Comparison of ENCODE assay signal across 23 cellular contexts in genomic region chr20:57159945-57160610, GRCh38.
"Had no signal": no experiment of that assay in that cellular context is flagged by ENCODE, and none has a peak within 500 bp of the region (broad histone marks: within the 10 kb centered on the region; RNA-seq: fewer than 3 reads in every experiment).

No MANE protein-coding gene starts in this region.

- H3K4me1 ChIP-seq: parathyroid adenoma, testis, tibial artery had no signal

- FAIRE-seq: colon, frontal cortex, small intestine had no signal

- H3K9me3 Mint-ChIP-seq: immature natural killer cell, natural killer cell, type B pancreatic cell had no signal

- H3K4me3 Mint-ChIP-seq: immature natural killer cell, memory B cell, natural killer cell, type B pancreatic cell had no signal

- H3K36me3 Mint-ChIP-seq: immature natural killer cell, memory B cell, natural killer cell, type B pancreatic cell had no signal

- H3K4me3 ChIP-seq: dorsolateral prefrontal cortex, lung, testis, tibial artery had no signal

- H3K27ac ChIP-seq: dorsolateral prefrontal cortex, parathyroid adenoma, testis, tibial artery had no signal

- ATAC-seq: natural killer cell had no signal

- DNase-seq: dorsolateral prefrontal cortex; effector CD4-positive, alpha-beta T cell; hypothalamus; immature natural killer cell; islet precursor cell; kidney glomerular epithelial cell; natural killer cell; small intestine; stimulated activated CD4-positive, alpha-beta T cell treated with anti-CD3 and anti-CD28 coated beads, Interleukin-12 subunit alpha, Interleukin-12 subunit beta, amount 100 ng/mL, for 4 hours; stimulated activated CD4-positive, alpha-beta T cell treated with anti-CD3 and anti-CD28 coated beads, Interleukin-1b, Interleukin-23, amount 100 ng/mL, for 48 hours; stimulated activated CD4-positive, alpha-beta T cell treated with anti-CD3 and anti-CD28 coated beads, Interleukin-4, amount 100 ng/mL, for 1 hour; stimulated activated CD8-positive, alpha-beta memory T cell treated with anti-CD3 and anti-CD28 coated beads, Interleukin-4, amount 100 ng/mL, for 48 hours; stimulated activated naive CD4-positive, alpha-beta T cell treated with Interleukin-2 at 50 U/mL for 16 hours; substantia nigra; testis; tibial artery had no signal

- H3K27me3 ChIP-seq: dorsolateral prefrontal cortex, testis had no signal

- H3K4me1 Mint-ChIP-seq: immature natural killer cell, memory B cell, natural killer cell had no signal

- H3K27ac Mint-ChIP-seq: immature natural killer cell, memory B cell, natural killer cell, progenitor cell of endocrine pancreas, type B pancreatic cell had no signal

- H3K9me3 ChIP-seq: testis, tibial artery had no signal

- H3K36me3 ChIP-seq: tibial artery had no signal
